Comparison of ENCODE assay signal across 12 cellular contexts in the genomic region with DNA sequence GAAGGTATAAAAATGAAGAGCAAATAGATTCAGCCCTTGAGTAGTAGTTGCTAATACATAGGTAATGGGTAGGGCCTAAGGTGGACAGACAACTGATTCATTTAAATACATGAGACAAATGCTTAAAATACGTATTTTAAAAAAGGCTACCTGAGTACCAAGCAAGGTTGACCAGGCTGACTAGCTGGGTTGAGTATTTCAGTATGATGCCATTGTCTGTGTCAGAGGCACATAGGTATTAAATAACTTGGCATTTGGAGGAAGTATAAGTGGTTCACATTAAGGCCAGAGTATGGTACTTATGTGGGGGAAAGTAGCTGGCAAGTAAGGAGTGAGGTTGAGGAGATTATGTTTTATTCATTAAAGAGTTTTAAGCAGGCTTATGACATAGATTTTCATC. TPM values are rescaled to one million over a fixed set of nuclear protein-coding genes. Genes with fewer than 3 reads are reported as not detected.
DNase-seq lines count a peak whose midpoint lies in the region; ATAC-seq and TF ChIP-seq lines count a peak whose summit lies in the region.
"Had no signal": no experiment of that assay in that cellular context is flagged by ENCODE, and none has a peak within 500 bp of the region (broad histone marks: within the 10 kb centered on the region; RNA-seq: fewer than 3 reads in every experiment).

No MANE protein-coding gene starts in this region.

- DNase-seq in activated CD8-positive, alpha-beta memory T cell treated with anti-CD3 and anti-CD28 coated beads, Interleukin-2, amount 10 ng/mL, durations not matched to agents 7 days and 5 days, result no peak
- DNase-seq in activated CD8-positive, alpha-beta memory T cell treated with anti-CD3 and anti-CD28 coated beads for 24 hours, result no peak
- DNase-seq in activated naive CD8-positive, alpha-beta T cell treated with anti-CD3 and anti-CD28 coated beads for 36 hours, result no peak
- no peak for DNase-seq in stimulated activated naive B cell treated with anti-CD40 and anti-IgM and Interleukin-4, amounts not matched to agents 10 μg/mL and 1 μg/mL and 100 μg/mL, for 72 hours
- DNase-seq in GM13976 (ENCODE audit: low spot score) (no peak), glomerular visceral epithelial cell (ENCODE audit: extremely low spot score) (no peak), nucleus accumbens (lab: John Stamatoyannopoulos, UW) (no peak)
- DNase-seq: activated effector memory CD4-positive, alpha-beta T cell treated with Interleukin-2 at 50 U/mL for 16 hours; GDM1; NCI-H774; SW 1271 had no signal

- peak; percentile 7 for ATAC-seq in activated CD8-positive, alpha-beta memory T cell treated with anti-CD3 and anti-CD28 coated beads, Interleukin-2, amount 10 ng/mL, durations not matched to agents 7 days and 5 days
- ATAC-seq in HG03045 (IDR thresholded peaks at IDR 0.05; ENCODE audit: unreplicated experiment), result peak; percentile 2
- ATAC-seq in stimulated activated naive B cell treated with anti-CD40 and anti-IgM and Interleukin-4, amounts not matched to agents 10 μg/mL and 1 μg/mL and 100 μg/mL, for 72 hours (replicated peaks), result peak; percentile 13 to 26

- CTCF ChIA-PET in activated CD8-positive, alpha-beta memory T cell treated with anti-CD3 and anti-CD28 coated beads, Interleukin-2, amount 10 ng/mL, durations not matched to agents 7 days and 5 days (lab: Charles Lee), result interaction anchor here (1.2 to 1.9 kb wide), 2 partner anchors 8 to 18 kb away, joined by 4 to 6 read pairs; no protein-coding TSS in a partner anchor

- H3K4me1 Mint-ChIP-seq in activated CD8-positive, alpha-beta memory T cell treated with anti-CD3 and anti-CD28 coated beads, Interleukin-2, amount 10 ng/mL, durations not matched to agents 7 days and 5 days, result peaks cover 83% of the 10 kb centered on the region
- H3K4me1 Mint-ChIP-seq in activated naive CD8-positive, alpha-beta T cell treated with anti-CD3 and anti-CD28 coated beads for 36 hours, result peaks cover 86% of the 10 kb centered on the region
- peaks cover 48 to 86% of the 10 kb centered on the region in 2 donors for H3K4me1 Mint-ChIP-seq in stimulated activated naive B cell treated with anti-CD40 and anti-IgM and Interleukin-4, amounts not matched to agents 10 μg/mL and 1 μg/mL and 100 μg/mL, for 72 hours

- peak overlapping the region; percentile 21 for H3K4me3 Mint-ChIP-seq in activated CD8-positive, alpha-beta memory T cell treated with anti-CD3 and anti-CD28 coated beads, Interleukin-2, amount 10 ng/mL, durations not matched to agents 7 days and 5 days
- H3K4me3 Mint-ChIP-seq in activated naive CD8-positive, alpha-beta T cell treated with anti-CD3 and anti-CD28 coated beads for 36 hours, result peak overlapping the region; percentile 53
- peak overlapping the region in 1 of 2 donors; percentile 37 for H3K4me3 Mint-ChIP-seq in stimulated activated naive B cell treated with anti-CD40 and anti-IgM and Interleukin-4, amounts not matched to agents 10 μg/mL and 1 μg/mL and 100 μg/mL, for 72 hours

- H3K27me3 Mint-ChIP-seq in activated CD8-positive, alpha-beta memory T cell treated with anti-CD3 and anti-CD28 coated beads, Interleukin-2, amount 10 ng/mL, durations not matched to agents 7 days and 5 days, result no peaks in the 10 kb centered on the region
- no peaks in the 10 kb centered on the region for H3K27me3 Mint-ChIP-seq in activated naive CD8-positive, alpha-beta T cell treated with anti-CD3 and anti-CD28 coated beads for 36 hours
- no peaks in the 10 kb centered on the region for H3K27me3 Mint-ChIP-seq in stimulated activated naive B cell treated with anti-CD40 and anti-IgM and Interleukin-4, amounts not matched to agents 10 μg/mL and 1 μg/mL and 100 μg/mL, for 72 hours

- no peaks in the 10 kb centered on the region for H3K9me3 Mint-ChIP-seq in activated CD8-positive, alpha-beta memory T cell treated with anti-CD3 and anti-CD28 coated beads, Interleukin-2, amount 10 ng/mL, durations not matched to agents 7 days and 5 days (ENCODE audit: low read depth)
- peaks cover 2% of the 10 kb centered on the region for H3K9me3 Mint-ChIP-seq in activated naive CD8-positive, alpha-beta T cell treated with anti-CD3 and anti-CD28 coated beads for 36 hours
- H3K9me3 Mint-ChIP-seq in stimulated activated naive B cell treated with anti-CD40 and anti-IgM and Interleukin-4, amounts not matched to agents 10 μg/mL and 1 μg/mL and 100 μg/mL, for 72 hours, result peaks cover 6% of the 10 kb centered on the region in 2 donors

- H3K36me3 Mint-ChIP-seq in activated CD8-positive, alpha-beta memory T cell treated with anti-CD3 and anti-CD28 coated beads, Interleukin-2, amount 10 ng/mL, durations not matched to agents 7 days and 5 days, result peaks cover 7% of the 10 kb centered on the region
- peaks cover 5% of the 10 kb centered on the region for H3K36me3 Mint-ChIP-seq in activated naive CD8-positive, alpha-beta T cell treated with anti-CD3 and anti-CD28 coated beads for 36 hours
- peaks cover 12 to 14% of the 10 kb centered on the region in 2 donors for H3K36me3 Mint-ChIP-seq in stimulated activated naive B cell treated with anti-CD40 and anti-IgM and Interleukin-4, amounts not matched to agents 10 μg/mL and 1 μg/mL and 100 μg/mL, for 72 hours

- TF ChIP-seq CTCF in GM13976 (IDR thresholded peaks at IDR 0.05; ENCODE audit: borderline replicate concordance, control extremely low read depth, extremely low read depth, insufficient read depth, missing control alignments), result no peak

- in situ Hi-C loops in GM13976 (cut with MboI; ENCODE audit: low sequenced_read_pairs, unreplicated experiment), result no loop called here

- peak overlapping the region; percentile 68 for H3K27ac Mint-ChIP-seq in activated CD8-positive, alpha-beta memory T cell treated with anti-CD3 and anti-CD28 coated beads, Interleukin-2, amount 10 ng/mL, durations not matched to agents 7 days and 5 days
- H3K27ac Mint-ChIP-seq in activated naive CD8-positive, alpha-beta T cell treated with anti-CD3 and anti-CD28 coated beads for 36 hours, result peak overlapping the region; percentile 65
- peak overlapping the region; percentile 87 for H3K27ac Mint-ChIP-seq in stimulated activated naive B cell treated with anti-CD40 and anti-IgM and Interleukin-4, amounts not matched to agents 10 μg/mL and 1 μg/mL and 100 μg/mL, for 72 hours

RNA-seq across cellular contexts. Expression of a gene that starts 19.4 kb away (rescaled TPM):
- total RNA-seq in activated CD8-positive, alpha-beta memory T cell treated with anti-CD3 and anti-CD28 coated beads, Interleukin-2, amount 10 ng/mL, durations not matched to agents 7 days and 5 days, result 10 to 100 TPM; 71.4 to 77.4 TPM
- total RNA-seq in activated naive CD8-positive, alpha-beta T cell treated with anti-CD3 and anti-CD28 coated beads for 36 hours, result 10 to 100 TPM; 56.1 to 57.4 TPM
